30 cellular contexts compared by ENCODE assay signal in genomic region chr6:134115715-134116074, GRCh38.
DNase-seq lines count a peak whose midpoint lies in the region; ATAC-seq and TF ChIP-seq lines count a peak whose summit lies in the region.
"Had no signal": no experiment of that assay in that cellular context is flagged by ENCODE, and none has a peak within 500 bp of the region (broad histone marks: within the 10 kb centered on the region; RNA-seq: fewer than 3 reads in every experiment).

No MANE protein-coding gene starts in this region.

- DNase-seq in right cardiac atrium (no peak), cardiac septum (ENCODE audit: low spot score) (no peak), hypothalamus (lab: John Stamatoyannopoulos, UW) (peak in 35 of 51 donors; percentile 5 to 78 (median 36)), posterior cingulate gyrus (peak in 7 of 10 donors; percentile 32 to 90 (median 64)), NCI-H2107 treated with DMSO at 0.1 percent for 48 hours (lab: John Stamatoyannopoulos, UW; ENCODE audit: unreplicated experiment) (no peak), DMS 273 (lab: John Stamatoyannopoulos, UW; ENCODE audit: unreplicated experiment) (no peak), HuH-7.5 (ENCODE audit: low spot score) (no peak), left lung (no peak)
- DNase-seq: activated B cell treated with CpG ODN at 0.5 μM for 24 hours; activated CD4-positive, alpha-beta T cell treated with anti-CD3 and anti-CD28 coated beads, Interleukin-2, amount 50 U/mL, for 4 hours; activated naive CD4-positive, alpha-beta T cell treated with anti-CD3 and anti-CD28 coated beads, Interleukin-2, amount 10 ng/mL, durations not matched to agents 7 days and 5 days; amniotic stem cell; Caco-2; dermis blood vessel endothelial cell; DND-41; HCEC 1CT; Kasumi-1; mesendoderm; natural killer cell; NCI-H1694 treated with DMSO at 0.1 percent for 48 hours; NCI-H226; NCI-H748 treated with DMSO at 0.1 percent for 48 hours; sigmoid colon; stimulated activated CD8-positive, alpha-beta memory T cell treated with anti-CD3 and anti-CD28 coated beads, Interleukin-4, amount 100 ng/mL, for 48 hours; stomach had no signal

- H3K4me3 ChIP-seq in right cardiac atrium (ENCODE audit: low read length), result no peak overlapping the region
- no peak overlapping the region for H3K4me3 ChIP-seq in left lung
- H3K4me3 ChIP-seq: cardiac muscle cell, pancreas, sigmoid colon, stomach, upper lobe of left lung had no signal

- no peaks in the 10 kb centered on the region for H3K4me1 ChIP-seq in right cardiac atrium (ENCODE audit: control insufficient read depth, insufficient read depth, low read length)
- no peaks in the 10 kb centered on the region for H3K4me1 ChIP-seq in left lung
- H3K4me1 ChIP-seq: Caco-2, pancreas, sigmoid colon had no signal

- intact Hi-C loops in right cardiac atrium (cut with DNase I) (no loop called here), cardiac septum (cut with DNase I) (no loop called here), posterior cingulate gyrus (cut with DNase I) (no loop called here), left lung (cut with DNase I) (no loop called here)

- H3K27ac ChIP-seq in right cardiac atrium (ENCODE audit: low read length), result no peak overlapping the region
- no peak overlapping the region for H3K27ac ChIP-seq in left lung
- H3K27ac ChIP-seq: cardiac muscle cell, HL-60, pancreas, RWPE1, sigmoid colon, stomach, upper lobe of left lung had no signal

- ATAC-seq in right cardiac atrium (peak; percentile 30 to 52), left lung (no peak)
- ATAC-seq: natural killer cell, pancreas had no signal

- TF ChIP-seq CTCF in left lung (IDR thresholded peaks at IDR 0.05), result no peak

- no peaks in the 10 kb centered on the region for H3K27me3 ChIP-seq in right cardiac atrium (ENCODE audit: control insufficient read depth, insufficient read depth)
- H3K27me3 ChIP-seq in left lung, result peaks cover 4 to 20% of the 10 kb centered on the region in 2 donors
- H3K27me3 ChIP-seq: cardiac muscle cell, pancreas, upper lobe of left lung had no signal

- H3K36me3 ChIP-seq in left lung, result no peaks in the 10 kb centered on the region
- H3K36me3 ChIP-seq: cardiac muscle cell, pancreas, sigmoid colon, stomach, upper lobe of left lung had no signal

- H3K9me3 ChIP-seq in right cardiac atrium (ENCODE audit: control insufficient read depth, low read length) (no peaks in the 10 kb centered on the region), left lung (no peaks in the 10 kb centered on the region)
- H3K9me3 ChIP-seq: Caco-2, pancreas, sigmoid colon, stomach, upper lobe of left lung had no signal

- WGBS in right cardiac atrium, result 53% methylated on average over 7 of the region's 7 CpGs

Comparison
In these comparisons a context has a peak if more than half of its experiments do, and no peak if none do; other contexts are left out.
1. DNase-seq: peak in hypothalamus (35 of 51) and posterior cingulate gyrus (7 of 10); none in right cardiac atrium (0 of 3), cardiac septum (single experiment), NCI-H2107 treated with DMSO at 0.1 percent for 48 hours (single experiment), DMS 273 (single experiment), HuH-7.5 (single experiment) and left lung (0 of 2).